29 cellular contexts compared by ENCODE assay signal in genomic region chr10:42954776-42955492, GRCh38.
DNase-seq lines count a peak whose midpoint lies in the region; ATAC-seq, FAIRE-seq and TF ChIP-seq lines count a peak whose summit lies in the region.
"Had no signal": no experiment of that assay in that cellular context is flagged by ENCODE, and none has a peak within 500 bp of the region (broad histone marks: within the 10 kb centered on the region; RNA-seq: fewer than 3 reads in every experiment).

No MANE protein-coding gene starts in this region.

- no peak overlapping the region for H3K56ac ChIP-seq in H1 (replicated peaks; ENCODE audit: insufficient read length, low read depth, low read length)

- H3K79me2 ChIP-seq in H1 (ENCODE audit: control insufficient read depth in 1 of 2, insufficient read depth in 2 of 2, low read length in 2 of 2) = no peaks in the 10 kb centered on the region

- no peaks in the 10 kb centered on the region for H3K36me3 Mint-ChIP-seq in activated CD8-positive, alpha-beta T cell treated with anti-CD3 and anti-CD28 coated beads, Interleukin-2, amount 10 ng/mL, durations not matched to agents 7 days and 5 days (ENCODE audit: low read depth)
- H3K36me3 Mint-ChIP-seq in activated CD8-positive, alpha-beta T cell treated with anti-CD3 and anti-CD28 coated beads for 36 hours (ENCODE audit: low read depth) = no peaks in the 10 kb centered on the region
- no peaks in the 10 kb centered on the region for H3K36me3 Mint-ChIP-seq in osteocyte (ENCODE audit: unreplicated experiment)
- H3K36me3 Mint-ChIP-seq: CD8-positive, alpha-beta T cell had no signal

- H3K23me2 ChIP-seq in H1 (ENCODE audit: low read depth, low read length) = peaks cover 10% of the 10 kb centered on the region; the same call in 1 of the 2 replicates

- H3K4me3 Mint-ChIP-seq in activated CD8-positive, alpha-beta T cell treated with anti-CD3 and anti-CD28 coated beads, Interleukin-2, amount 10 ng/mL, durations not matched to agents 7 days and 5 days = no peak overlapping the region
- H3K4me3 Mint-ChIP-seq in activated CD8-positive, alpha-beta T cell treated with anti-CD3 and anti-CD28 coated beads for 36 hours = no peak overlapping the region
- H3K4me3 Mint-ChIP-seq in osteocyte (ENCODE audit: unreplicated experiment) = no peak overlapping the region
- H3K4me3 Mint-ChIP-seq: activated CD4-positive, alpha-beta T cell treated with anti-CD3 and anti-CD28 coated beads for 36 hours; activated naive CD4-positive, alpha-beta T cell treated with anti-CD3 and anti-CD28 coated beads for 36 hours; CD8-positive, alpha-beta T cell; dendritic cell treated with granulocyte-macrophage colony-stimulating factor and Interleukin-4, amounts not matched to agents 40 ng/mL and 50 ng/mL, for 4 days had no signal

- H3K9me3 Mint-ChIP-seq in activated CD8-positive, alpha-beta T cell treated with anti-CD3 and anti-CD28 coated beads, Interleukin-2, amount 10 ng/mL, durations not matched to agents 7 days and 5 days (ENCODE audit: insufficient read depth) = no peaks in the 10 kb centered on the region
- no peaks in the 10 kb centered on the region for H3K9me3 Mint-ChIP-seq in activated CD8-positive, alpha-beta T cell treated with anti-CD3 and anti-CD28 coated beads for 36 hours
- peaks cover 5% of the 10 kb centered on the region for H3K9me3 Mint-ChIP-seq in osteocyte (ENCODE audit: unreplicated experiment)
- H3K9me3 Mint-ChIP-seq: dendritic cell treated with granulocyte-macrophage colony-stimulating factor and Interleukin-4, amounts not matched to agents 40 ng/mL and 50 ng/mL, for 4 days had no signal

- no peak for TF ChIP-seq EP300 in H1 (IDR thresholded peaks at IDR 0.05; ENCODE audit: borderline replicate concordance in 1 of 2, low read depth in 2 of 2, low read length in 2 of 2)

- H4K8ac ChIP-seq in H1 (ENCODE audit: extremely low read depth, insufficient read depth, low read length) = no peak overlapping the region

- WGBS in H1 (ENCODE audit: extremely low coverage in 1 of 2, insufficient coverage in 1 of 2, insufficient read length in 1 of 2, insufficient replicate concordance in 2 of 2, low coverage in 1 of 2, low lambda C conversion rate in 2 of 2, missing lambda C conversion rate in 1 of 2), 2 experiments = 82% methylated on average over 4 of the region's 4 CpGs; no CpG with 5 or more reads in 1 of the 2 experiments

- peaks cover 0 to 12% (median 8%) of the 10 kb centered on the region in 4 experiments; a peak in 4 of 7 replicates for H3K4me1 ChIP-seq in H1 (replicated peaks in 1 of 4; ENCODE audit: control insufficient read depth in 3 of 4, insufficient read depth in 4 of 4, low read length in 3 of 4)
- H3K4me1 ChIP-seq in foreskin keratinocyte = no peaks in the 10 kb centered on the region

- H2BK120ac ChIP-seq in H1 (replicated peaks; ENCODE audit: low read depth, low read length) = no peak overlapping the region

- TF ChIP-seq RAD21 in H1 (IDR thresholded peaks at IDR 0.05 in 1 of 2, conservative IDR thresholded peaks at IDR 0.05 in 1 of 2; ENCODE audit: low read depth in 2 of 2, low read length in 2 of 2) = no peak

- H2AK5ac ChIP-seq in H1 (ENCODE audit: low read depth, low read length) = no peak overlapping the region; the same call in 1 of the 2 replicates

- no peaks in the 10 kb centered on the region for H3K4me1 Mint-ChIP-seq in activated CD8-positive, alpha-beta T cell treated with anti-CD3 and anti-CD28 coated beads, Interleukin-2, amount 10 ng/mL, durations not matched to agents 7 days and 5 days (ENCODE audit: low read depth)
- H3K4me1 Mint-ChIP-seq in activated CD8-positive, alpha-beta T cell treated with anti-CD3 and anti-CD28 coated beads for 36 hours (ENCODE audit: low read depth) = no peaks in the 10 kb centered on the region
- H3K4me1 Mint-ChIP-seq in osteocyte (ENCODE audit: unreplicated experiment) = peaks cover 19% of the 10 kb centered on the region
- H3K4me1 Mint-ChIP-seq: activated CD4-positive, alpha-beta T cell treated with anti-CD3 and anti-CD28 coated beads for 36 hours had no signal

- no peak overlapping the region for H2BK20ac ChIP-seq in H1 (ENCODE audit: low read length)

- no peak overlapping the region for H3K14ac ChIP-seq in H1 (ENCODE audit: insufficient read length)

- peaks cover 0 to 3% of the 10 kb centered on the region in 2 experiments; a peak in 2 of 4 replicates for H3K9me3 ChIP-seq in H1 (ENCODE audit: insufficient read depth in 2 of 2, low read depth in 1 of 2, low read length in 1 of 2)
- H3K9me3 ChIP-seq: tibial artery had no signal

- no peak overlapping the region for H3K4me3 ChIP-seq in H1 (ENCODE audit: extremely low read depth in 1 of 4, insufficient read depth in 2 of 4, low read depth in 3 of 4, low read length in 4 of 4)
- H3K4me3 ChIP-seq: tibial artery had no signal

- no peaks in the 10 kb centered on the region for H4K20me1 ChIP-seq in H1 (replicated peaks in 1 of 2; ENCODE audit: control insufficient read depth in 1 of 2, insufficient read depth in 2 of 2, low read length in 2 of 2)

- H2BK12ac ChIP-seq in H1 (ENCODE audit: low read depth, low read length) = no peak overlapping the region

- CTCF ChIA-PET in activated CD8-positive, alpha-beta T cell treated with anti-CD3 and anti-CD28 coated beads, Interleukin-2, amount 10 ng/mL, durations not matched to agents 7 days and 5 days (lab: Charles Lee) = no interaction called here
- CTCF ChIA-PET in activated CD8-positive, alpha-beta T cell treated with anti-CD3 and anti-CD28 coated beads for 36 hours (lab: Charles Lee) = interaction anchor here (1.1 kb wide), 1 partner anchor 394 kb away, joined by 3 read pairs; no protein-coding TSS in a partner anchor
- CTCF ChIA-PET in H1 (lab: Charles Lee; ENCODE audit: partially characterized antibody) = interaction anchor here (0.8 to 1.3 kb wide), 3 partner anchors 12 to 124 kb away, joined by 5 to 7 read pairs (median 5); no protein-coding TSS in a partner anchor

- H4K91ac ChIP-seq in H1 (replicated peaks; ENCODE audit: insufficient read length, low read length) = peak overlapping the region; percentile 27

- no peak overlapping the region for H2AFZ ChIP-seq in H1 (ENCODE audit: low read length)

- no peak overlapping the region for H3K4me2 ChIP-seq in H1 (ENCODE audit: insufficient read depth in 1 of 2, low read depth in 2 of 2, low read length in 2 of 2)

- peak overlapping the region; percentile 69 for H3K4ac ChIP-seq in H1 (replicated peaks; ENCODE audit: insufficient read length, low read depth, low read length)

- no peak for TF ChIP-seq CTCF in activated CD8-positive, alpha-beta T cell treated with anti-CD3 and anti-CD28 coated beads for 36 hours (IDR thresholded peaks at IDR 0.05)
- TF ChIP-seq CTCF in H1 (IDR thresholded peaks at IDR 0.05; ENCODE audit: control extremely low read depth in 1 of 3, insufficient read depth in 1 of 3, low read depth in 1 of 3, low read length in 3 of 3) (no peak), osteocyte (IDR thresholded peaks at IDR 0.05) (no peak), foreskin keratinocyte (conservative IDR thresholded peaks at IDR 0.05) (no peak)

- no peak overlapping the region for H4K5ac ChIP-seq in H1 (ENCODE audit: insufficient read length, low read depth, low read length)

- peaks cover 0 to 10% (median 2%) of the 10 kb centered on the region in 4 experiments; a peak in 3 of 7 replicates for H3K27me3 ChIP-seq in H1 (replicated peaks in 1 of 4; ENCODE audit: control insufficient read depth in 3 of 4, extremely low read depth in 1 of 4, insufficient read depth in 3 of 4, low read length in 3 of 4)
- peaks cover 21% of the 10 kb centered on the region for H3K27me3 ChIP-seq in foreskin keratinocyte

- intact Hi-C loops in activated CD8-positive, alpha-beta T cell treated with anti-CD3 and anti-CD28 coated beads for 36 hours (cut with micrococcal nuclease) = no loop called here

- POLR2A ChIA-PET in activated CD8-positive, alpha-beta T cell treated with anti-CD3 and anti-CD28 coated beads, Interleukin-2, amount 10 ng/mL, durations not matched to agents 7 days and 5 days (lab: Charles Lee) = no interaction called here
- POLR2A ChIA-PET in activated CD8-positive, alpha-beta T cell treated with anti-CD3 and anti-CD28 coated beads for 36 hours (lab: Charles Lee) = no interaction called here
- POLR2A ChIA-PET in H1 (lab: Charles Lee; ENCODE audit: partially characterized antibody) = no interaction called here

- peaks cover 5% of the 10 kb centered on the region for H3K27me3 Mint-ChIP-seq in activated CD8-positive, alpha-beta T cell treated with anti-CD3 and anti-CD28 coated beads, Interleukin-2, amount 10 ng/mL, durations not matched to agents 7 days and 5 days (ENCODE audit: low read depth)
- no peaks in the 10 kb centered on the region for H3K27me3 Mint-ChIP-seq in activated CD8-positive, alpha-beta T cell treated with anti-CD3 and anti-CD28 coated beads for 36 hours
- peaks cover 5% of the 10 kb centered on the region for H3K27me3 Mint-ChIP-seq in osteocyte (ENCODE audit: unreplicated experiment)
- H3K27me3 Mint-ChIP-seq: activated CD4-positive, alpha-beta T cell treated with anti-CD3 and anti-CD28 coated beads for 36 hours had no signal

- no peak overlapping the region for H3K18ac ChIP-seq in H1 (ENCODE audit: extremely low read depth, low read length)

- H2BK5ac ChIP-seq in H1 (ENCODE audit: low read depth, low read length) = no peak overlapping the region

- no peak overlapping the region for H3K9ac ChIP-seq in H1 (replicated peaks in 1 of 4; ENCODE audit: extremely low read depth in 1 of 4, low read depth in 3 of 4, low read length in 3 of 4)

- no peak overlapping the region for H3K23ac ChIP-seq in H1 (ENCODE audit: insufficient read length)

- no peaks in the 10 kb centered on the region for H3K36me3 ChIP-seq in H1 (ENCODE audit: control insufficient read depth in 2 of 4, insufficient read depth in 4 of 4, low read length in 3 of 4)
- H3K36me3 ChIP-seq: tibial artery had no signal

- no peaks in the 10 kb centered on the region for H3K79me1 ChIP-seq in H1 (ENCODE audit: low read depth, low read length)

- H2BK15ac ChIP-seq in H1 (ENCODE audit: low read length) = peak overlapping the region; percentile 61; the same call in 1 of the 2 replicates

- H3K27ac ChIP-seq in H1 (ENCODE audit: low read depth, low read length) (no peak overlapping the region), foreskin keratinocyte (no peak overlapping the region)
- H3K27ac ChIP-seq: tibial artery had no signal

- no peak for ATAC-seq in activated CD8-positive, alpha-beta T cell treated with anti-CD3 and anti-CD28 coated beads, Interleukin-2, amount 10 ng/mL, durations not matched to agents 7 days and 5 days
- no peak for ATAC-seq in activated CD8-positive, alpha-beta T cell treated with anti-CD3 and anti-CD28 coated beads for 36 hours
- no peak for ATAC-seq in HG02610 (IDR thresholded peaks at IDR 0.05; ENCODE audit: unreplicated experiment)
- ATAC-seq in foreskin keratinocyte = no peak
- ATAC-seq: activated CD4-positive, alpha-beta T cell treated with anti-CD3 and anti-CD28 coated beads for 36 hours; CD8-positive, alpha-beta T cell had no signal

- FAIRE-seq in H1 (lab: Jason Lieb, UNC) = no peak
- FAIRE-seq: bronchial epithelial cell, endometrium, keratinocyte, TTC549 had no signal

- no peak overlapping the region for H3K27ac Mint-ChIP-seq in activated CD8-positive, alpha-beta T cell treated with anti-CD3 and anti-CD28 coated beads, Interleukin-2, amount 10 ng/mL, durations not matched to agents 7 days and 5 days
- H3K27ac Mint-ChIP-seq in activated CD8-positive, alpha-beta T cell treated with anti-CD3 and anti-CD28 coated beads for 36 hours = no peak overlapping the region
- H3K27ac Mint-ChIP-seq in osteocyte (ENCODE audit: unreplicated experiment) = no peak overlapping the region
- H3K27ac Mint-ChIP-seq: activated CD4-positive, alpha-beta T cell treated with anti-CD3 and anti-CD28 coated beads for 36 hours; activated naive CD4-positive, alpha-beta T cell treated with anti-CD3 and anti-CD28 coated beads for 36 hours; CD8-positive, alpha-beta T cell; dendritic cell treated with granulocyte-macrophage colony-stimulating factor and Interleukin-4, amounts not matched to agents 40 ng/mL and 50 ng/mL, for 4 days had no signal

- no peak for TF ChIP-seq POLR2A in H1 (IDR thresholded peaks at IDR 0.05; ENCODE audit: control extremely low read depth in 1 of 2, low read depth in 2 of 2, low read length in 2 of 2)

- peak; percentile 13 for DNase-seq in activated CD8-positive, alpha-beta T cell treated with anti-CD3 and anti-CD28 coated beads, Interleukin-2, amount 10 ng/mL, durations not matched to agents 7 days and 5 days
- no peak for DNase-seq in activated CD8-positive, alpha-beta T cell treated with anti-CD3 and anti-CD28 coated beads for 36 hours
- peak; percentile 1 for DNase-seq in AG20443 (ENCODE audit: low spot score)
- DNase-seq in H1 (ENCODE audit: low read depth in 1 of 2, low spot score in 2 of 2) = peak in 1 of 2 experiments; percentile 22
- DNase-seq in osteocyte (ENCODE audit: extremely low spot score, unreplicated experiment) = peak; percentile 70
- no peak for DNase-seq in globus pallidus (ENCODE audit: low spot score)
- DNase-seq in foreskin keratinocyte = no peak
- DNase-seq: activated CD4-positive, alpha-beta T cell treated with anti-CD3 and anti-CD28 coated beads for 36 hours; activated naive CD4-positive, alpha-beta T cell treated with anti-CD3 and anti-CD28 coated beads for 36 hours; AML-193; DMS 273 treated with DMSO at 0.1 percent for 48 hours; NCI-H1048; NCI-H187; NCI-H2171 treated with DMSO at 0.1 percent for 48 hours; NCI-H524; NK-92 treated with Interleukin-12 subunit alpha and Interleukin-12 subunit beta, amount 100 ng/mL, for 24 hours; occipital lobe; retina; stimulated activated CD4-positive, alpha-beta T cell treated with anti-CD3 and anti-CD28 coated beads, Interleukin-4, amount 100 ng/mL, for 1 hour; stimulated activated naive CD4-positive, alpha-beta T cell treated with Interleukin-2 at 50 U/mL for 16 hours; T-helper 1 cell had no signal

Comparison
In these comparisons a context has a peak if more than half of its experiments do, and no peak if none do; other contexts are left out.
1. DNase-seq: peak in activated CD8-positive, alpha-beta T cell treated with anti-CD3 and anti-CD28 coated beads, Interleukin-2, amount 10 ng/mL, durations not matched to agents 7 days and 5 days (single experiment), AG20443 (single experiment) and osteocyte (single experiment); none in activated CD8-positive, alpha-beta T cell treated with anti-CD3 and anti-CD28 coated beads for 36 hours (single experiment), globus pallidus (single experiment) and foreskin keratinocyte (0 of 2).